In genomic region chr3:135966875-135967274, GRCh38 we compare ENCODE assay signal across 8 cellular contexts. TPM values are rescaled to one million over a fixed set of nuclear protein-coding genes. Genes with fewer than 3 reads are reported as not detected.
A peak's percentile ranks its signal among the peaks of the same experiment; 100 is the strongest.
DNase-seq lines count a peak whose midpoint lies in the region; ATAC-seq, FAIRE-seq and TF ChIP-seq lines count a peak whose summit lies in the region.

No MANE protein-coding gene starts in this region.

- no peak for ATAC-seq in GM18907 (IDR thresholded peaks at IDR 0.05; ENCODE audit: unreplicated experiment)

- TF ChIP-seq CTCF in kidney (IDR thresholded peaks at IDR 0.05; ENCODE audit: borderline replicate concordance, extremely low read depth, insufficient read depth) = no peak

- no peaks in the 10 kb centered on the region for H3K9me3 Mint-ChIP-seq in T-helper 1 cell treated with Interleukin-12 subunit alpha and Interleukin-12 subunit beta and Interleukin-4 antibody, amounts not matched to agents 30 μg/mL and 1 μg/mL, for 36 hours

- no peaks in the 10 kb centered on the region for H3K9me3 ChIP-seq in kidney (ENCODE audit: control insufficient read depth in 1 of 2, low read length in 2 of 2)
- H3K9me3 ChIP-seq in subcutaneous abdominal adipose tissue (ENCODE audit: control insufficient read depth in 5 of 5, low read length in 5 of 5) = no peaks in the 10 kb centered on the region

- no peak for FAIRE-seq in kidney (lab: Jason Lieb, UNC)

- H3K4me1 ChIP-seq in kidney (ENCODE audit: control insufficient read depth in 1 of 2, insufficient read depth in 1 of 2, low read depth in 1 of 2, low read length in 2 of 2) (peaks cover 5 to 25% of the 10 kb centered on the region in 2 donors), subcutaneous abdominal adipose tissue (ENCODE audit: control insufficient read depth in 5 of 5, insufficient read depth in 5 of 5, low read length in 5 of 5) (peaks cover 0 to 28% (median 17%) of the 10 kb centered on the region in 5 donors)

- H3K36me3 ChIP-seq in kidney (ENCODE audit: control insufficient read depth in 1 of 2, insufficient read depth in 2 of 2, low read length in 2 of 2) = no peaks in the 10 kb centered on the region
- H3K36me3 ChIP-seq in subcutaneous abdominal adipose tissue (ENCODE audit: control insufficient read depth in 5 of 5, insufficient read depth in 5 of 5, low read length in 5 of 5) = no peaks in the 10 kb centered on the region

- H3K36me3 Mint-ChIP-seq in T-helper 1 cell treated with Interleukin-12 subunit alpha and Interleukin-12 subunit beta and Interleukin-4 antibody, amounts not matched to agents 30 μg/mL and 1 μg/mL, for 36 hours (ENCODE audit: low read depth) = no peaks in the 10 kb centered on the region

- peak overlapping the region; percentile 38 to 97 for H3K9ac ChIP-seq in kidney (ENCODE audit: low read length in 2 of 2)
- peak overlapping the region; percentile 56 to 84 (median 72) for H3K9ac ChIP-seq in subcutaneous abdominal adipose tissue (ENCODE audit: low read length in 5 of 5)

- no peak overlapping the region for H3K27ac Mint-ChIP-seq in T-helper 1 cell treated with Interleukin-12 subunit alpha and Interleukin-12 subunit beta and Interleukin-4 antibody, amounts not matched to agents 30 μg/mL and 1 μg/mL, for 36 hours

- DNase-seq in T-helper 1 cell = no peak
- DNase-seq in amniotic epithelial cell (ENCODE audit: low read depth) = peak; percentile 8
- no peak for DNase-seq in kidney
- DNase-seq in activated gamma-delta T cell treated with Interleukin-2 at 50 U/mL for 16 hours = no peak
- no peak for DNase-seq in NCI-H1436 (lab: John Stamatoyannopoulos, UW)

- H3K27me3 ChIP-seq in subcutaneous abdominal adipose tissue (ENCODE audit: control insufficient read depth in 5 of 5, insufficient read depth in 4 of 5, low read length in 5 of 5) = no peaks in the 10 kb centered on the region

- intact Hi-C loops in kidney (cut with DNase I) = no loop called here

- H3K4me3 ChIP-seq in kidney (ENCODE audit: low read length in 2 of 2) = peak overlapping the region; percentile 61 to 83
- H3K4me3 ChIP-seq in subcutaneous abdominal adipose tissue (ENCODE audit: low read depth in 1 of 5, low read length in 5 of 5) = peak overlapping the region; percentile 62 to 78 (median 74)

- H3K27me3 Mint-ChIP-seq in T-helper 1 cell treated with Interleukin-12 subunit alpha and Interleukin-12 subunit beta and Interleukin-4 antibody, amounts not matched to agents 30 μg/mL and 1 μg/mL, for 36 hours (ENCODE audit: low read depth) = peaks cover 42% of the 10 kb centered on the region

- peaks cover 4% of the 10 kb centered on the region for H3K4me1 Mint-ChIP-seq in T-helper 1 cell treated with Interleukin-12 subunit alpha and Interleukin-12 subunit beta and Interleukin-4 antibody, amounts not matched to agents 30 μg/mL and 1 μg/mL, for 36 hours (ENCODE audit: low read depth)

- H3K4me3 Mint-ChIP-seq in T-helper 1 cell treated with Interleukin-12 subunit alpha and Interleukin-12 subunit beta and Interleukin-4 antibody, amounts not matched to agents 30 μg/mL and 1 μg/mL, for 36 hours = peak overlapping the region; percentile 63

- peak overlapping the region; percentile 80 to 94 for H3K27ac ChIP-seq in kidney (ENCODE audit: low read depth in 2 of 2, low read length in 2 of 2)
- peak overlapping the region; percentile 80 for H3K27ac ChIP-seq in subcutaneous abdominal adipose tissue (ENCODE audit: low read depth, low read length)

RNA-seq across cellular contexts. Expression of gene PPP2R3A, which starts 1.3 kb away (rescaled TPM):
- 71.9 TPM for total RNA-seq in kidney
- 16.6 TPM for polyA plus RNA-seq in kidney (ENCODE audit: insufficient read depth, low read depth, low replicate concordance)
